ENCODE assay signal across 13 cellular contexts in the genomic region with DNA sequence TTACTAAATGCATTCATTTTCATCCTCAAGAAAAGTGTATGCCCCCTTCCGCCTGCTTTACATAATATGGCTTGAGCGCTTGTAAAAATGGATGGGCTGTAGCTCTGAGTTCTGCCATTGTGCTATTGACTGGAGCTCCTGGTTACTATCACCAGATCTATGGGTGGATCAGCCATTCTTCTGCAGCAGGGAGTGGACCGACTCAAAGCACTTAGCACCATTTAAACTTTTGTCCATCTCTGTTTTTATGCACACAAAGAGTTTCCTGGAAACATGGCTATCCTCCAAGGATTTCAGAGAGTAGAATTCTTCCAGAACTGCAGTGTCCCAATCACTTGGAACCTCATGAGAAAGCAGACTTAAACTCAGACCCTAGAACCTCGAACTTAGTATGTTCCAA. TPM values are rescaled to one million over a fixed set of nuclear protein-coding genes. Genes with fewer than 3 reads are reported as not detected.
DNase-seq lines count a peak whose midpoint lies in the region; ATAC-seq and TF ChIP-seq lines count a peak whose summit lies in the region.
"Had no signal": no experiment of that assay in that cellular context is flagged by ENCODE, and none has a peak within 500 bp of the region (broad histone marks: within the 10 kb centered on the region; RNA-seq: fewer than 3 reads in every experiment).

No MANE protein-coding gene starts in this region.

- H3K27me3 ChIP-seq in heart right ventricle = no peaks in the 10 kb centered on the region
- H3K27me3 ChIP-seq in lung (ENCODE audit: control insufficient read depth, insufficient read depth) = no peaks in the 10 kb centered on the region
- H3K27me3 ChIP-seq: BLaER1 had no signal

- 47 to 59% methylated on average over 4 of the region's 4 CpGs for WGBS in heart right ventricle, 2 donors
- 53 to 67% methylated on average over 4 of the region's 4 CpGs for WGBS in lung, 2 donors

- DNase-seq in heart right ventricle = peak in 1 of 2 donors; percentile 36
- no peak for DNase-seq in Right ventricle myocardium inferior (ENCODE audit: missing footprints)
- DNase-seq in choroid plexus epithelial cell (ENCODE audit: low read depth) = peak; percentile 50
- DNase-seq in lung (ENCODE audit: low spot score) = no peak
- DNase-seq in type B pancreatic cell (ENCODE audit: extremely low spot score, unreplicated experiment) = no peak
- no peak for DNase-seq in pons (ENCODE audit: low spot score)
- DNase-seq in DMS79 treated with DMSO at 0.1 percent for 48 hours (lab: John Stamatoyannopoulos, UW) = no peak
- no peak for DNase-seq in SW 1271 (lab: John Stamatoyannopoulos, UW)
- DNase-seq: activated B cell treated with CpG ODN at 0.5 μM for 24 hours; activated naive CD4-positive, alpha-beta T cell treated with anti-CD3 and anti-CD28 coated beads, Interleukin-2, amount 50 U/mL, for 16 hours; naive thymus-derived CD8-positive, alpha-beta T cell had no signal

- H3K27ac ChIP-seq in heart right ventricle (peak overlapping the region in 9 of 10 donors; percentile 47 to 89 (median 77)), lung (ENCODE audit: low read depth in 1 of 2, low read length in 1 of 2) (peak overlapping the region; percentile 61 to 76)
- H3K27ac ChIP-seq: BLaER1, PC-9 had no signal

- H3K9me3 ChIP-seq in heart right ventricle = no peaks in the 10 kb centered on the region
- no peaks in the 10 kb centered on the region for H3K9me3 ChIP-seq in lung (ENCODE audit: control insufficient read depth in 2 of 2, insufficient read depth in 1 of 2, low read length in 1 of 2)
- H3K9me3 ChIP-seq: BLaER1 had no signal

- H3K4me1 ChIP-seq in heart right ventricle (peaks cover 5 to 90% (median 53%) of the 10 kb centered on the region in 9 donors), lung (ENCODE audit: control insufficient read depth in 2 of 2, insufficient read depth in 2 of 2, low read length in 2 of 2) (peaks cover 17 to 35% of the 10 kb centered on the region in 2 donors)

- intact Hi-C loops in heart right ventricle (cut with DNase I) (loop anchor here in 3 of 10 donors (1.0 to 10.0 kb wide), 4 partner anchors 32 to 326 kb away; partner anchors contain the start of gene PSEN1 (in 1 of the 3)), Right ventricle myocardium inferior (cut with DNase I) (no loop called here)

- peak overlapping the region; percentile 79 for H3K4me3 Mint-ChIP-seq in type B pancreatic cell
- H3K4me3 Mint-ChIP-seq: activated B cell treated with CpG ODN at 0.5 μM for 24 hours had no signal

- peak overlapping the region; percentile 65 for H3K27ac Mint-ChIP-seq in type B pancreatic cell
- H3K27ac Mint-ChIP-seq: naive thymus-derived CD8-positive, alpha-beta T cell had no signal

- H3K4me3 ChIP-seq in heart right ventricle (peak overlapping the region in 3 of 10 donors; percentile 20 to 36 (median 25)), choroid plexus epithelial cell (ENCODE audit: low read depth, low read length) (peak overlapping the region; percentile 34), lung (no peak overlapping the region)
- H3K4me3 ChIP-seq: BLaER1, PC-9 had no signal

- H3K4me1 Mint-ChIP-seq in type B pancreatic cell (ENCODE audit: unreplicated experiment) = peaks cover 46% of the 10 kb centered on the region

- H3K36me3 ChIP-seq in heart right ventricle (no peaks in the 10 kb centered on the region), lung (ENCODE audit: control insufficient read depth in 2 of 2, insufficient read depth in 2 of 2, low read length in 2 of 2) (no peaks in the 10 kb centered on the region)
- H3K36me3 ChIP-seq: BLaER1 had no signal

- no peaks in the 10 kb centered on the region for H3K36me3 Mint-ChIP-seq in type B pancreatic cell
- H3K36me3 Mint-ChIP-seq: naive thymus-derived CD8-positive, alpha-beta T cell had no signal

- no peak for TF ChIP-seq CTCF in heart right ventricle (IDR thresholded peaks at IDR 0.05)
- TF ChIP-seq CTCF in choroid plexus epithelial cell (conservative IDR thresholded peaks at IDR 0.05; ENCODE audit: low read depth, low read length) = no peak
- no peak for TF ChIP-seq CTCF in lung (IDR thresholded peaks at IDR 0.05; ENCODE audit: control extremely low read depth, extremely low read depth)
- no peak for TF ChIP-seq CTCF in type B pancreatic cell (conservative IDR thresholded peaks at IDR 0.05)

- H3K9me3 Mint-ChIP-seq in type B pancreatic cell = no peaks in the 10 kb centered on the region
- H3K9me3 Mint-ChIP-seq: activated B cell treated with CpG ODN at 0.5 μM for 24 hours; naive thymus-derived CD8-positive, alpha-beta T cell had no signal

- no peaks in the 10 kb centered on the region for H3K27me3 Mint-ChIP-seq in type B pancreatic cell
- H3K27me3 Mint-ChIP-seq: activated B cell treated with CpG ODN at 0.5 μM for 24 hours had no signal

- ATAC-seq in heart right ventricle (peak in 2 of 8 donors; percentile 11 to 19), Right ventricle myocardium inferior (no peak), lung (ENCODE audit: insufficient read depth, low FRiP score) (no peak)
- ATAC-seq: naive thymus-derived CD8-positive, alpha-beta T cell had no signal

RNA-seq across cellular contexts. Expression of gene NUMB, which starts 4.5 kb away (rescaled TPM):
- total RNA-seq in heart right ventricle (10 to 100 TPM; 27.0 to 42.6 (median 33.3) TPM), Right ventricle myocardium inferior (39.8 TPM), lung (100 to 1,000 TPM in 1 of 2 donors, 10 to 100 TPM in 1; 94.8 to 100 TPM), type B pancreatic cell (ENCODE audit: low replicate concordance) (64.5 and 78.1 TPM in 2 replicates)
- polyA plus RNA-seq in heart right ventricle (10 to 100 TPM; 18.9 to 32.0 TPM), lung (10 to 100 TPM; 39.4 to 80.9 TPM)

RNA-seq across cellular contexts. Expression of gene RIOX1, which starts 27.9 kb away (rescaled TPM):
- total RNA-seq in heart right ventricle (1 to 10 TPM; 5.9 to 9.1 (median 7.6) TPM), Right ventricle myocardium inferior (7.6 TPM), lung (10 to 100 TPM in 1 of 2 donors, 1 to 10 TPM in 1; 9.0 to 14.2 TPM), type B pancreatic cell (ENCODE audit: low replicate concordance) (12.1 and 16.7 TPM in 2 replicates)
- polyA plus RNA-seq in heart right ventricle (1 to 10 TPM; 4.3 to 5.4 TPM), lung (1 to 10 TPM; 7.9 to 8.4 TPM)
